ENCODE assay signal across 26 cellular contexts in the genomic region with DNA sequence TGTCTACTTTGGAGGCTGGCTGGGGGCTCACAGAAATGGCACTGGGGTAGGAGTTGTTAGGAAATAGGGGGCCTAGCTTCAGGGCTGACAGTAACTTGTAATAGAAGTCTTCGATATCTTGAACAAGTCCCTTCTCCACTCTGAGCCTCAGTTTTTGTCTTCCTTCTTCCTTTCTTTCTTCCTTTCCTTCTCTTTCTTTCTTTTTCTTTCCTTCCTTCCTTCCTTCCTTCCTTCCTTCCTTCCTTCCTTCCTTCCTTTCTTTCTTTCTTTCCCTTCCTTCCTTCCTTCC. TPM values are rescaled to one million over a fixed set of nuclear protein-coding genes. Genes with fewer than 3 reads are reported as not detected.
DNase-seq lines count a peak whose midpoint lies in the region; ATAC-seq and TF ChIP-seq lines count a peak whose summit lies in the region.
"Had no signal": no experiment of that assay in that cellular context is flagged by ENCODE, and none has a peak within 500 bp of the region (broad histone marks: within the 10 kb centered on the region; RNA-seq: fewer than 3 reads in every experiment).

No MANE protein-coding gene starts in this region.

- no peak overlapping the region for H3K4me3 Mint-ChIP-seq in central memory CD8-positive, alpha-beta T cell
- no peak overlapping the region for H3K4me3 Mint-ChIP-seq in activated CD8-positive, alpha-beta T cell treated with anti-CD3 and anti-CD28 coated beads, Interleukin-2, amount 10 ng/mL, durations not matched to agents 7 days and 5 days
- H3K4me3 Mint-ChIP-seq: activated CD4-positive, alpha-beta memory T cell treated with anti-CD3 and anti-CD28 coated beads, Interleukin-2, amount 10 ng/mL, durations not matched to agents 7 days and 5 days; neural progenitor cell; WTC11 had no signal

- intact Hi-C loops in left ventricle myocardium inferior (cut with micrococcal nuclease) (no loop called here), ovary (cut with DNase I) (no loop called here), head of caudate nucleus (cut with DNase I) (no loop called here)

- H3K4me1 Mint-ChIP-seq in central memory CD8-positive, alpha-beta T cell, result peaks cover 66% of the 10 kb centered on the region
- peaks cover 36% of the 10 kb centered on the region for H3K4me1 Mint-ChIP-seq in activated CD8-positive, alpha-beta T cell treated with anti-CD3 and anti-CD28 coated beads, Interleukin-2, amount 10 ng/mL, durations not matched to agents 7 days and 5 days (ENCODE audit: low read depth)

- H3K9me3 Mint-ChIP-seq in central memory CD8-positive, alpha-beta T cell, result no peaks in the 10 kb centered on the region
- H3K9me3 Mint-ChIP-seq in activated CD8-positive, alpha-beta T cell treated with anti-CD3 and anti-CD28 coated beads, Interleukin-2, amount 10 ng/mL, durations not matched to agents 7 days and 5 days (ENCODE audit: insufficient read depth), result no peaks in the 10 kb centered on the region
- H3K9me3 Mint-ChIP-seq: activated CD4-positive, alpha-beta memory T cell treated with anti-CD3 and anti-CD28 coated beads, Interleukin-2, amount 10 ng/mL, durations not matched to agents 7 days and 5 days; WTC11 had no signal

- POLR2A ChIA-PET in activated CD8-positive, alpha-beta T cell treated with anti-CD3 and anti-CD28 coated beads, Interleukin-2, amount 10 ng/mL, durations not matched to agents 7 days and 5 days (lab: Charles Lee), result interaction anchor here (2.4 kb wide), 1 partner anchor 12 kb away, joined by 25 read pairs; the partner anchor contains the start of gene BTG2

- CTCF ChIA-PET in activated CD8-positive, alpha-beta T cell treated with anti-CD3 and anti-CD28 coated beads, Interleukin-2, amount 10 ng/mL, durations not matched to agents 7 days and 5 days (lab: Charles Lee), result interaction anchor here (1.0 to 4.1 kb wide), 5 partner anchors 9 to 51 kb away, joined by 3 to 18 read pairs (median 7); partner anchors contain the start of gene BTG2

- no peaks in the 10 kb centered on the region for H3K27me3 ChIP-seq in right atrium auricular region
- H3K27me3 ChIP-seq in left ventricle myocardium inferior (ENCODE audit: low read depth), result no peaks in the 10 kb centered on the region
- no peaks in the 10 kb centered on the region for H3K27me3 ChIP-seq in ovary
- H3K27me3 ChIP-seq: adrenal gland, BE2C, esophagus squamous epithelium had no signal

- WGBS in ovary, 3 donors, result 92 to 100% (median 94%) methylated on average over 1 of the region's 1 CpG

- H3K36me3 Mint-ChIP-seq in central memory CD8-positive, alpha-beta T cell (ENCODE audit: insufficient read depth), result peaks cover 11% of the 10 kb centered on the region
- peaks cover 12% of the 10 kb centered on the region for H3K36me3 Mint-ChIP-seq in activated CD8-positive, alpha-beta T cell treated with anti-CD3 and anti-CD28 coated beads, Interleukin-2, amount 10 ng/mL, durations not matched to agents 7 days and 5 days (ENCODE audit: low read depth)
- H3K36me3 Mint-ChIP-seq: neural progenitor cell, WTC11 had no signal

- no peak for TF ChIP-seq EP300 in ovary (IDR thresholded peaks at IDR 0.05)

- H3K4me1 ChIP-seq in right atrium auricular region (peaks cover 0 to 49% of the 10 kb centered on the region in 2 donors), left ventricle myocardium inferior (peaks cover 46% of the 10 kb centered on the region), ovary (ENCODE audit: insufficient read depth) (peaks cover 36% of the 10 kb centered on the region)
- H3K4me1 ChIP-seq: A549, psoas muscle had no signal

- TF ChIP-seq CTCF in right atrium auricular region (IDR thresholded peaks at IDR 0.05) (no peak), left ventricle myocardium inferior (IDR thresholded peaks at IDR 0.05; ENCODE audit: borderline replicate concordance) (no peak), ovary (IDR thresholded peaks at IDR 0.05) (no peak)

- DNase-seq in right atrium auricular region (ENCODE audit: low spot score) (no peak), left ventricle myocardium inferior (no peak), ovary (no peak), NOMO-1 (lab: John Stamatoyannopoulos, UW; ENCODE audit: unreplicated experiment in 2 of 2) (no peak), NCI-H1436 treated with DMSO at 0.1 percent for 48 hours (lab: John Stamatoyannopoulos, UW) (no peak), head of caudate nucleus (no peak)
- no peak for DNase-seq in central memory CD8-positive, alpha-beta T cell (ENCODE audit: low spot score in 2 of 2)
- DNase-seq in activated CD8-positive, alpha-beta T cell treated with anti-CD3 and anti-CD28 coated beads, Interleukin-2, amount 10 ng/mL, durations not matched to agents 7 days and 5 days, result no peak
- DNase-seq: activated CD4-positive, alpha-beta memory T cell treated with anti-CD3 and anti-CD28 coated beads, Interleukin-2, amount 10 ng/mL, durations not matched to agents 7 days and 5 days; activated gamma-delta T cell; adrenal gland; BE2C; esophagus squamous epithelium; hippocampal formation; left ventricle myocardium superior; NCI-H1048; NCI-H187 treated with DMSO at 0.1 percent for 48 hours; NCI-H748 treated with DMSO at 0.1 percent for 48 hours; psoas muscle; SK-N-SH; stimulated activated CD8-positive, alpha-beta memory T cell treated with anti-CD3 and anti-CD28 coated beads, Interleukin-4, amount 100 ng/mL, for 48 hours had no signal

- no peak overlapping the region for H3K4me3 ChIP-seq in right atrium auricular region
- no peak overlapping the region for H3K4me3 ChIP-seq in left ventricle myocardium inferior
- H3K4me3 ChIP-seq in ovary, result no peak overlapping the region
- H3K4me3 ChIP-seq: A549, adrenal gland, esophagus squamous epithelium, neural progenitor cell, psoas muscle had no signal

- H3K9me3 ChIP-seq in right atrium auricular region, result no peaks in the 10 kb centered on the region
- H3K9me3 ChIP-seq in left ventricle myocardium inferior (replicated peaks), result no peaks in the 10 kb centered on the region
- H3K9me3 ChIP-seq in ovary, result no peaks in the 10 kb centered on the region
- H3K9me3 ChIP-seq: A549, adrenal gland, BE2C, esophagus squamous epithelium, psoas muscle, SK-N-SH had no signal

- no peaks in the 10 kb centered on the region for H3K36me3 ChIP-seq in right atrium auricular region
- H3K36me3 ChIP-seq in left ventricle myocardium inferior, result no peaks in the 10 kb centered on the region
- no peaks in the 10 kb centered on the region for H3K36me3 ChIP-seq in ovary
- H3K36me3 ChIP-seq: adrenal gland, BE2C, esophagus squamous epithelium, neural progenitor cell had no signal

- H3K27me3 Mint-ChIP-seq in central memory CD8-positive, alpha-beta T cell, result no peaks in the 10 kb centered on the region
- peaks cover 3% of the 10 kb centered on the region for H3K27me3 Mint-ChIP-seq in activated CD8-positive, alpha-beta T cell treated with anti-CD3 and anti-CD28 coated beads, Interleukin-2, amount 10 ng/mL, durations not matched to agents 7 days and 5 days (ENCODE audit: low read depth)

- no peak for TF ChIP-seq POLR2A in ovary (IDR thresholded peaks at IDR 0.05)

- peak overlapping the region; percentile 61 to 63 for H3K27ac ChIP-seq in right atrium auricular region
- no peak overlapping the region for H3K27ac ChIP-seq in left ventricle myocardium inferior (replicated peaks)
- H3K27ac ChIP-seq in ovary, result peak overlapping the region; percentile 6 to 61
- H3K27ac ChIP-seq: A549, esophagus squamous epithelium, neural progenitor cell, psoas muscle had no signal

- H3K27ac Mint-ChIP-seq in central memory CD8-positive, alpha-beta T cell (ENCODE audit: low read depth), result peak overlapping the region; percentile 77
- no peak overlapping the region for H3K27ac Mint-ChIP-seq in activated CD8-positive, alpha-beta T cell treated with anti-CD3 and anti-CD28 coated beads, Interleukin-2, amount 10 ng/mL, durations not matched to agents 7 days and 5 days
- H3K27ac Mint-ChIP-seq: activated CD4-positive, alpha-beta memory T cell treated with anti-CD3 and anti-CD28 coated beads, Interleukin-2, amount 10 ng/mL, durations not matched to agents 7 days and 5 days; neural progenitor cell; WTC11 had no signal

- no peak for ATAC-seq in central memory CD8-positive, alpha-beta T cell (replicated peaks; ENCODE audit: extremely low read depth, poor library complexity, severe bottlenecking)
- ATAC-seq in activated CD8-positive, alpha-beta T cell treated with anti-CD3 and anti-CD28 coated beads, Interleukin-2, amount 10 ng/mL, durations not matched to agents 7 days and 5 days, result no peak
- ATAC-seq: A549, HCT116, left ventricle myocardium superior, psoas muscle, WTC11 had no signal

RNA-seq across cellular contexts. Expression of gene BTG2, which starts 12.9 kb away (rescaled TPM):
- 100 to 1,000 TPM; 132 to 254 TPM for total RNA-seq in right atrium auricular region
- total RNA-seq in left ventricle myocardium inferior, result 73.7 TPM
- 100 to 1,000 TPM; 124 to 395 (median 220) TPM for total RNA-seq in ovary
- polyA plus RNA-seq in ovary, result 100 to 1,000 TPM; 113 to 167 TPM
- 10 to 100 TPM; 58.6 to 58.9 TPM for total RNA-seq in activated CD8-positive, alpha-beta T cell treated with anti-CD3 and anti-CD28 coated beads, Interleukin-2, amount 10 ng/mL, durations not matched to agents 7 days and 5 days

RNA-seq across cellular contexts. Expression of gene FMOD, which starts 32.7 kb away (rescaled TPM):
- total RNA-seq in right atrium auricular region, result 100 to 1,000 TPM in 1 of 2 donors, 10 to 100 TPM in 1; 34.2 to 122 TPM
- 11.2 TPM for total RNA-seq in left ventricle myocardium inferior
- 100 to 1,000 TPM; 110 to 158 (median 137) TPM for total RNA-seq in ovary
- 100 to 1,000 TPM; 116 to 175 TPM for polyA plus RNA-seq in ovary
- total RNA-seq in activated CD8-positive, alpha-beta T cell treated with anti-CD3 and anti-CD28 coated beads, Interleukin-2, amount 10 ng/mL, durations not matched to agents 7 days and 5 days, result not detected
- total RNA-seq: mononuclear cell had no signal
- polyA plus RNA-seq: SK-N-SH had no signal

Comparison
In these comparisons a context has a peak if more than half of its experiments do, and no peak if none do; other contexts are left out.
1. RNA of gene FMOD, which starts 32.7 kb away (total RNA-seq): 110 to 158 TPM in ovary, 34.2 to 122 TPM in right atrium auricular region and 11.2 TPM in left ventricle myocardium inferior (single experiment); not detected in activated CD8-positive, alpha-beta T cell treated with anti-CD3 and anti-CD28 coated beads, Interleukin-2, amount 10 ng/mL, durations not matched to agents 7 days and 5 days; every median in the first group is over 10 times any median in the second.